14 cellular contexts compared by ENCODE assay signal in the genomic region with DNA sequence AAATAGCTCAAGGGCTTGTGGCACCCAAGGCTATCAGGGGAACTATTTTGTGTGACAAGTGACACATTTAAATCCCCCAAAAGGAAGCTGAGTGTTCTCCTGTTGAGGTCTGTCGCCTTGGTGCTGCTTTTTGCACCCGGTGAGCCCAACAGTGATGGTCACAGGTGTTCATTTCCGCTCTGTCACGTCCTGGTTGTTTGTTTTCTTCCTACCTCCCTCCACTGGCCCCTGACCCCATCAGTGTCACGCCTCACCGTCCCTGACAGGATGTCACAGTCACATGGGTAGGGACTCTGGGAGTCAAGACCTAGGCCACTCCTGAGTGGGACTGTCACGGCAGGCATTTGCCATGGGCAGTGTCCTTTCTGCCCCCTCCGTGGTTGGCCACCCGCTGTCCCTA. TPM values are rescaled to one million over a fixed set of nuclear protein-coding genes. Genes with fewer than 3 reads are reported as not detected.
A peak's percentile ranks its signal among the peaks of the same experiment; 100 is the strongest.
DNase-seq lines count a peak whose midpoint lies in the region; ATAC-seq and TF ChIP-seq lines count a peak whose summit lies in the region.
"Had no signal": no experiment of that assay in that cellular context is flagged by ENCODE, and none has a peak within 500 bp of the region (broad histone marks: within the 10 kb centered on the region; RNA-seq: fewer than 3 reads in every experiment).

No MANE protein-coding gene starts in this region.

- H3K27me3 ChIP-seq in Karpas-422 (ENCODE audit: low read length) (no peaks in the 10 kb centered on the region), esophagus squamous epithelium (no peaks in the 10 kb centered on the region)

- no peak overlapping the region; the same call in 1 of the 2 replicates for H3K4me3 ChIP-seq in Karpas-422 (ENCODE audit: low read length)
- H3K4me3 ChIP-seq in esophagus squamous epithelium: no peak overlapping the region

- no peaks in the 10 kb centered on the region for H3K36me3 ChIP-seq in Karpas-422 (ENCODE audit: insufficient read depth, low read length)
- no peaks in the 10 kb centered on the region for H3K36me3 ChIP-seq in esophagus squamous epithelium

- H3K4me1 ChIP-seq in Karpas-422 (ENCODE audit: low read length): peaks cover 91% of the 10 kb centered on the region
- H3K4me1 ChIP-seq in esophagus squamous epithelium: peaks cover 9 to 93% (median 62%) of the 10 kb centered on the region in 3 donors

- H4K20me1 ChIP-seq in Karpas-422 (ENCODE audit: insufficient read depth, low read depth, low read length): peaks cover 32% of the 10 kb centered on the region; the same call in 1 of the 2 replicates

- H3K4me1 Mint-ChIP-seq in stimulated activated effector memory CD8-positive, alpha-beta T cell treated with anti-CD3 and anti-CD28 coated beads, Interleukin-12 subunit alpha, Interleukin-12 subunit beta, amount 100 ng/mL, for 72 hours: peaks cover 65% of the 10 kb centered on the region

- H3K4me2 ChIP-seq in Karpas-422 (ENCODE audit: low read depth, low read length, poor library complexity, severe bottlenecking): peak overlapping the region; percentile 74

- ATAC-seq in stimulated activated effector memory CD8-positive, alpha-beta T cell treated with anti-CD3 and anti-CD28 coated beads, Interleukin-12 subunit alpha, Interleukin-12 subunit beta, amount 100 ng/mL, for 72 hours: peak; percentile 86
- ATAC-seq in GM18502 (IDR thresholded peaks at IDR 0.05; ENCODE audit: poor library complexity, unreplicated experiment): no peak
- no peak for ATAC-seq in GM18870 (IDR thresholded peaks at IDR 0.05; ENCODE audit: unreplicated experiment)
- ATAC-seq: esophagus mucosa had no signal

- H3K9ac ChIP-seq in Karpas-422 (ENCODE audit: low read length): no peak overlapping the region

- peak; percentile 48 for DNase-seq in NK-92 treated with Interleukin-12 subunit alpha and Interleukin-12 subunit beta, amount 100 ng/mL, for 24 hours (lab: John Stamatoyannopoulos, UW)
- no peak for DNase-seq in NK-92 (lab: John Stamatoyannopoulos, UW; ENCODE audit: unreplicated experiment)
- DNase-seq in Karpas-422: peak; percentile 75
- no peak for DNase-seq in esophagus squamous epithelium (lab: John Stamatoyannopoulos, UW)
- peak in 1 of 2 donors; percentile 47 for DNase-seq in stimulated activated effector memory CD8-positive, alpha-beta T cell treated with anti-CD3 and anti-CD28 coated beads, Interleukin-12 subunit alpha, Interleukin-12 subunit beta, amount 100 ng/mL, for 72 hours (ENCODE audit: low spot score in 2 of 2)
- DNase-seq in medulla oblongata (ENCODE audit: extremely low spot score): no peak
- DNase-seq: GOT3; nucleus accumbens; stimulated activated CD4-positive, alpha-beta T cell treated with anti-CD3 and anti-CD28 coated beads, Interleukin-15, amount 100 ng/mL, for 24 hours had no signal

- WGBS in esophagus squamous epithelium, 2 donors: 71% methylated on average over 8 to 9 of the region's 9 CpGs

- no peak overlapping the region for H3K4me3 Mint-ChIP-seq in stimulated activated effector memory CD8-positive, alpha-beta T cell treated with anti-CD3 and anti-CD28 coated beads, Interleukin-12 subunit alpha, Interleukin-12 subunit beta, amount 100 ng/mL, for 72 hours
- H3K4me3 Mint-ChIP-seq: activated T-helper 1 cell treated with anti-CD3 and anti-CD28 coated beads, Interleukin-12 subunit alpha, Interleukin-12 subunit beta, Interleukin-2, Interleukin-4 antibody, amounts not matched to agents 30 ng/mL and 10 ng/mL and 1 ng/mL, durations not matched to agents 14 hours and 24 hours and 36 hours had no signal

- H3K27ac Mint-ChIP-seq in stimulated activated effector memory CD8-positive, alpha-beta T cell treated with anti-CD3 and anti-CD28 coated beads, Interleukin-12 subunit alpha, Interleukin-12 subunit beta, amount 100 ng/mL, for 72 hours: peak overlapping the region; percentile 38
- H3K27ac Mint-ChIP-seq: activated T-helper 1 cell treated with anti-CD3 and anti-CD28 coated beads, Interleukin-12 subunit alpha, Interleukin-12 subunit beta, Interleukin-2, Interleukin-4 antibody, amounts not matched to agents 30 ng/mL and 10 ng/mL and 1 ng/mL, durations not matched to agents 14 hours and 24 hours and 36 hours had no signal

- no peaks in the 10 kb centered on the region for H3K36me3 Mint-ChIP-seq in stimulated activated effector memory CD8-positive, alpha-beta T cell treated with anti-CD3 and anti-CD28 coated beads, Interleukin-12 subunit alpha, Interleukin-12 subunit beta, amount 100 ng/mL, for 72 hours
- H3K36me3 Mint-ChIP-seq: brain had no signal

- H3K9me3 ChIP-seq in Karpas-422 (ENCODE audit: low read length) (no peaks in the 10 kb centered on the region), esophagus squamous epithelium (no peaks in the 10 kb centered on the region)

- intact Hi-C loops in esophagus squamous epithelium (cut with DNase I): no loop called here

- no peaks in the 10 kb centered on the region for H3K9me2 ChIP-seq in Karpas-422 (replicated peaks; ENCODE audit: insufficient read depth, low read length)

- peaks cover 100% of the 10 kb centered on the region for H3K79me2 ChIP-seq in Karpas-422 (ENCODE audit: low read length)

- H3K9me3 Mint-ChIP-seq in stimulated activated effector memory CD8-positive, alpha-beta T cell treated with anti-CD3 and anti-CD28 coated beads, Interleukin-12 subunit alpha, Interleukin-12 subunit beta, amount 100 ng/mL, for 72 hours: no peaks in the 10 kb centered on the region
- H3K9me3 Mint-ChIP-seq: activated T-helper 1 cell treated with anti-CD3 and anti-CD28 coated beads, Interleukin-12 subunit alpha, Interleukin-12 subunit beta, Interleukin-2, Interleukin-4 antibody, amounts not matched to agents 30 ng/mL and 10 ng/mL and 1 ng/mL, durations not matched to agents 14 hours and 24 hours and 36 hours had no signal

- no peak for TF ChIP-seq POLR2A in esophagus squamous epithelium (IDR thresholded peaks at IDR 0.05)

- H2AFZ ChIP-seq in Karpas-422 (ENCODE audit: low read length): no peak overlapping the region

- peak overlapping the region; percentile 100 for H3K27ac ChIP-seq in Karpas-422 (ENCODE audit: low read length)
- peak overlapping the region; percentile 11 to 93 (median 86) for H3K27ac ChIP-seq in esophagus squamous epithelium

- no peak for TF ChIP-seq CTCF in esophagus squamous epithelium (IDR thresholded peaks at IDR 0.05)

RNA-seq across cellular contexts. Expression of a gene that starts 11.2 kb away (rescaled TPM):
- total RNA-seq in Karpas-422 (2014; rRNA removed; shearing (Covaris generic); ENCODE audit: low replicate concordance): 20.9 and 36.2 TPM in 2 replicates
- total RNA-seq in esophagus squamous epithelium: 10 to 100 TPM; 10.9 to 18.1 (median 14.2) TPM

Comparison
In these comparisons a context has a peak if more than half of its experiments do, and no peak if none do; other contexts are left out.
1. DNase-seq: peak in NK-92 treated with Interleukin-12 subunit alpha and Interleukin-12 subunit beta, amount 100 ng/mL, for 24 hours (single experiment) and Karpas-422 (single experiment); none in NK-92 (single experiment), esophagus squamous epithelium (single experiment) and medulla oblongata (single experiment).